Comparison of ENCODE assay signal across 21 cellular contexts in genomic region chr6:22079788-22080187, GRCh38.
DNase-seq lines count a peak whose midpoint lies in the region; ATAC-seq and TF ChIP-seq lines count a peak whose summit lies in the region.
"Had no signal": no experiment of that assay in that cellular context is flagged by ENCODE, and none has a peak within 500 bp of the region (broad histone marks: within the 10 kb centered on the region; RNA-seq: fewer than 3 reads in every experiment).

No MANE protein-coding gene starts in this region.

- TF ChIP-seq CTCF in choroid plexus epithelial cell (conservative IDR thresholded peaks at IDR 0.05; ENCODE audit: low read depth, low read length), result no peak
- TF ChIP-seq CTCF in vagina (IDR thresholded peaks at IDR 0.05), result no peak
- no peak for TF ChIP-seq CTCF in A673 (conservative IDR thresholded peaks at IDR 0.05; ENCODE audit: low read depth, low read length)

- TF ChIP-seq POLR2A in vagina (IDR thresholded peaks at IDR 0.05), result no peak

- H3K27me3 ChIP-seq in ACC112 (ENCODE audit: insufficient read depth, low read length) (no peaks in the 10 kb centered on the region), vagina (no peaks in the 10 kb centered on the region), A673 (replicated peaks; ENCODE audit: insufficient read depth, low read depth, low read length, poor library complexity) (no peaks in the 10 kb centered on the region)
- H3K27me3 ChIP-seq: heart left ventricle had no signal

- no peaks in the 10 kb centered on the region for H3K9me3 ChIP-seq in vagina
- no peaks in the 10 kb centered on the region for H3K9me3 ChIP-seq in A673 (ENCODE audit: low read depth, low read length, poor library complexity, severe bottlenecking)
- H3K9me3 ChIP-seq: heart left ventricle, psoas muscle had no signal

- intact Hi-C loops in left ventricle myocardium superior (cut with micrococcal nuclease), result no loop called here
- intact Hi-C loops in vagina (cut with DNase I), result no loop called here
- intact Hi-C loops in A673 (cut with micrococcal nuclease; ENCODE audit: unreplicated experiment), result no loop called here

- H3K27ac ChIP-seq in ACC112 (ENCODE audit: low read depth, low read length) (peak overlapping the region; percentile 45), vagina (no peak overlapping the region), A673 (ENCODE audit: low read depth, low read length, poor library complexity, severe bottlenecking) (no peak overlapping the region)
- H3K27ac ChIP-seq: psoas muscle, WERI-Rb-1 had no signal

- H3K4me1 ChIP-seq in ACC112 (ENCODE audit: control insufficient read depth, insufficient read depth, low read length, unreplicated experiment), result peaks cover 2% of the 10 kb centered on the region
- H3K4me1 ChIP-seq in vagina, result no peaks in the 10 kb centered on the region
- no peaks in the 10 kb centered on the region for H3K4me1 ChIP-seq in A673 (ENCODE audit: insufficient read depth, low read length, poor library complexity, severe bottlenecking)
- H3K4me1 ChIP-seq: heart left ventricle, psoas muscle had no signal

- DNase-seq in HS-27A (ENCODE audit: low read depth) (peak; percentile 80), choroid plexus epithelial cell (ENCODE audit: low read depth) (peak; percentile 93), left ventricle myocardium superior (no peak), vagina (ENCODE audit: extremely low spot score in 2 of 2) (no peak), NCI-H69 (lab: John Stamatoyannopoulos, UW) (no peak), A673 (ENCODE audit: low spot score) (no peak)
- DNase-seq: activated CD4-positive, alpha-beta memory T cell treated with anti-CD3 and anti-CD28 coated beads, Interleukin-2, amount 10 ng/mL, durations not matched to agents 7 days and 5 days; activated naive CD4-positive, alpha-beta T cell treated with anti-CD3 and anti-CD28 coated beads for 36 hours; activated T-cell treated with anti-CD3 and anti-CD28 coated beads, Interleukin-2, amount 50 U/mL, for 24 hours; CD4-positive, alpha-beta T cell; DMS53; islet precursor cell; mesendoderm; NCI-H2029; NCI-H510A treated with DMSO at 0.1 percent for 48 hours; psoas muscle; stimulated activated CD4-positive, alpha-beta T cell treated with anti-CD3 and anti-CD28 coated beads, Interleukin-12 subunit alpha, Interleukin-12 subunit beta, amount 100 ng/mL, for 4 hours; WERI-Rb-1 had no signal

- CTCF ChIA-PET in A673 (lab: Charles Lee), result no interaction called here

- H3K36me3 ChIP-seq in ACC112 (ENCODE audit: insufficient read depth, low read length) (no peaks in the 10 kb centered on the region), vagina (no peaks in the 10 kb centered on the region), A673 (ENCODE audit: insufficient read depth, low read length, poor library complexity, severe bottlenecking) (no peaks in the 10 kb centered on the region)
- H3K36me3 ChIP-seq: heart left ventricle, WERI-Rb-1 had no signal

- no TSS peak for BruUV-seq in A673 (replicated peaks; lab: Mats Ljungman, UMichigan)

- peak; percentile 80 for ATAC-seq in left ventricle myocardium superior
- no peak for ATAC-seq in GM21786 (IDR thresholded peaks at IDR 0.05; ENCODE audit: unreplicated experiment)
- ATAC-seq: psoas muscle had no signal

- H3K4me3 ChIP-seq in ACC112 (ENCODE audit: low read depth, low read length) (no peak overlapping the region), choroid plexus epithelial cell (ENCODE audit: low read depth, low read length) (no peak overlapping the region), vagina (no peak overlapping the region), A673 (ENCODE audit: low read depth, low read length, poor library complexity, severe bottlenecking) (no peak overlapping the region)
- H3K4me3 ChIP-seq: heart left ventricle, psoas muscle had no signal

- POLR2A ChIA-PET in A673 (lab: Charles Lee; ENCODE audit: low non-redundant PET), result no interaction called here

- H3K79me2 ChIP-seq in ACC112 (ENCODE audit: control insufficient read depth, insufficient read depth, low read length, unreplicated experiment), result no peaks in the 10 kb centered on the region

- H2AFZ ChIP-seq in ACC112 (ENCODE audit: low read length, unreplicated experiment), result peak overlapping the region; percentile 36

Comparison
In these comparisons a context has a peak if more than half of its experiments do, and no peak if none do; other contexts are left out.
1. DNase-seq: peak in HS-27A (single experiment) and choroid plexus epithelial cell (single experiment); none in left ventricle myocardium superior (single experiment), vagina (0 of 2), NCI-H69 (single experiment) and A673 (single experiment).